In genomic region chr14:66508846-66509621, GRCh38 we compare ENCODE assay signal across 8 cellular contexts. TPM values are rescaled to one million over a fixed set of nuclear protein-coding genes. Genes with fewer than 3 reads are reported as not detected.
DNase-seq lines count a peak whose midpoint lies in the region; ATAC-seq, FAIRE-seq and TF ChIP-seq lines count a peak whose summit lies in the region.

No MANE protein-coding gene starts in this region.

- BruUV-seq in endothelial cell of umbilical vein (replicated peaks; lab: Mats Ljungman, UMichigan) = no TSS peak

- peak overlapping the region; percentile 85 for H3K4me3 Mint-ChIP-seq in stimulated activated effector memory CD8-positive, alpha-beta T cell treated with anti-CD3 and anti-CD28 coated beads, Interleukin-12 subunit alpha, Interleukin-12 subunit beta, amount 100 ng/mL, for 72 hours

- H3K9me3 Mint-ChIP-seq in stimulated activated effector memory CD8-positive, alpha-beta T cell treated with anti-CD3 and anti-CD28 coated beads, Interleukin-12 subunit alpha, Interleukin-12 subunit beta, amount 100 ng/mL, for 72 hours = no peaks in the 10 kb centered on the region

- DNase-seq in DND-41 = peak; percentile 54
- DNase-seq in GM23248 = peak; percentile 61
- peak; percentile 44 for DNase-seq in NCI-H2171 (lab: John Stamatoyannopoulos, UW)
- DNase-seq in activated CD8-positive, alpha-beta memory T cell treated with anti-CD3 and anti-CD28 coated beads, Interleukin-2, amount 50 U/mL, for 48 hours = peak; percentile 77
- peak; percentile 44 for DNase-seq in endothelial cell of umbilical vein (ENCODE audit: low read depth, low spot score)
- peak; percentile 46 for DNase-seq in midbrain (lab: John Stamatoyannopoulos, UW)
- DNase-seq in stimulated activated effector memory CD8-positive, alpha-beta T cell treated with anti-CD3 and anti-CD28 coated beads, Interleukin-12 subunit alpha, Interleukin-12 subunit beta, amount 100 ng/mL, for 72 hours (ENCODE audit: low spot score in 2 of 2) = peak; percentile 42 to 71
- DNase-seq in NAMALWA (ENCODE audit: low spot score) = no peak

- intact Hi-C loops in endothelial cell of umbilical vein (cut with micrococcal nuclease) = loop anchor here (5.0 kb wide), 2 partner anchors 143 to 848 kb away; partner anchors contain the start of gene ATP6V1D

- H3K9me1 ChIP-seq in endothelial cell of umbilical vein (replicated peaks; ENCODE audit: control insufficient read depth, extremely low read depth, insufficient read depth, low read length) = no peaks in the 10 kb centered on the region

- peaks cover 17% of the 10 kb centered on the region for H3K4me1 Mint-ChIP-seq in stimulated activated effector memory CD8-positive, alpha-beta T cell treated with anti-CD3 and anti-CD28 coated beads, Interleukin-12 subunit alpha, Interleukin-12 subunit beta, amount 100 ng/mL, for 72 hours

- peaks cover 17% of the 10 kb centered on the region for H3K27me3 ChIP-seq in DND-41 (ENCODE audit: insufficient read depth, low read length, poor library complexity)
- no peaks in the 10 kb centered on the region for H3K27me3 ChIP-seq in GM23248 (replicated peaks; ENCODE audit: insufficient read depth)
- H3K27me3 ChIP-seq in endothelial cell of umbilical vein (ENCODE audit: control insufficient read depth in 2 of 2, insufficient read depth in 2 of 2, low read length in 2 of 2) = peaks cover 0 to 2% of the 10 kb centered on the region in 2 experiments

- POLR2A ChIA-PET in endothelial cell of umbilical vein (lab: Charles Lee) = no interaction called here

- no peaks in the 10 kb centered on the region for H3K9me2 ChIP-seq in GM23248 (ENCODE audit: insufficient read depth)

- H3K4me2 ChIP-seq in DND-41 (ENCODE audit: insufficient read depth, low read length) (peak overlapping the region; percentile 92), GM23248 (ENCODE audit: unreplicated experiment) (peak overlapping the region; percentile 99), endothelial cell of umbilical vein (ENCODE audit: insufficient read depth, low read length) (peak overlapping the region; percentile 70)

- peak overlapping the region; percentile 76 to 94 for H3K4me3 ChIP-seq in DND-41 (ENCODE audit: low read depth in 1 of 2, low read length in 2 of 2)
- peak overlapping the region; percentile 93 for H3K4me3 ChIP-seq in GM23248
- H3K4me3 ChIP-seq in endothelial cell of umbilical vein (replicated peaks in 1 of 3; ENCODE audit: insufficient read depth in 1 of 3, low read depth in 1 of 3, low read length in 3 of 3) = peak overlapping the region; percentile 85 to 97 (median 93)

- TF ChIP-seq CTCF in DND-41 (IDR thresholded peaks at IDR 0.05; ENCODE audit: borderline replicate concordance, extremely low read depth, low read length, poor library complexity, severe bottlenecking) (no peak), endothelial cell of umbilical vein (IDR thresholded peaks at IDR 0.05; ENCODE audit: extremely low read depth in 1 of 2, insufficient read depth in 1 of 2, low read depth in 1 of 2, low read length in 2 of 2) (no peak)

- H3K9ac ChIP-seq in DND-41 (ENCODE audit: low read depth, low read length) (peak overlapping the region; percentile 70), GM23248 (peak overlapping the region; percentile 82), endothelial cell of umbilical vein (replicated peaks; ENCODE audit: extremely low read depth, insufficient read depth, low read length) (peak overlapping the region; percentile 73)

- H3K27ac Mint-ChIP-seq in stimulated activated effector memory CD8-positive, alpha-beta T cell treated with anti-CD3 and anti-CD28 coated beads, Interleukin-12 subunit alpha, Interleukin-12 subunit beta, amount 100 ng/mL, for 72 hours = no peak overlapping the region

- H3K79me2 ChIP-seq in DND-41 (ENCODE audit: insufficient read depth, low read length) (peaks cover 58% of the 10 kb centered on the region), GM23248 (ENCODE audit: insufficient read depth) (peaks cover 43% of the 10 kb centered on the region), endothelial cell of umbilical vein (ENCODE audit: control insufficient read depth, insufficient read depth, low read length) (peaks cover 3% of the 10 kb centered on the region)

- H3F3A ChIP-seq in GM23248 (ENCODE audit: insufficient read depth) = peaks cover 6% of the 10 kb centered on the region

- peak; percentile 21 for ATAC-seq in DND-41 (ENCODE audit: insufficient read depth, low read depth)
- ATAC-seq in stimulated activated effector memory CD8-positive, alpha-beta T cell treated with anti-CD3 and anti-CD28 coated beads, Interleukin-12 subunit alpha, Interleukin-12 subunit beta, amount 100 ng/mL, for 72 hours = peak; percentile 31

- H3K4me1 ChIP-seq in DND-41 (ENCODE audit: insufficient read depth, low read length) (peaks cover 57% of the 10 kb centered on the region), GM23248 (ENCODE audit: insufficient read depth) (no peaks in the 10 kb centered on the region), endothelial cell of umbilical vein (ENCODE audit: control insufficient read depth, extremely low read depth, insufficient read depth, low read length) (peaks cover 21% of the 10 kb centered on the region)

- no peaks in the 10 kb centered on the region for H3K9me3 ChIP-seq in DND-41 (ENCODE audit: insufficient read depth, low read length, severe bottlenecking)
- no peaks in the 10 kb centered on the region for H3K9me3 ChIP-seq in GM23248 (ENCODE audit: low read depth)
- no peaks in the 10 kb centered on the region for H3K9me3 ChIP-seq in endothelial cell of umbilical vein (replicated peaks; ENCODE audit: control insufficient read depth, insufficient read depth, low read length)

- peak overlapping the region; percentile 98 for H2AFZ ChIP-seq in DND-41 (ENCODE audit: low read depth, low read length)
- peak overlapping the region; percentile 99 for H2AFZ ChIP-seq in GM23248
- peak overlapping the region; percentile 100 for H2AFZ ChIP-seq in endothelial cell of umbilical vein (ENCODE audit: low read depth, low read length)

- H4K20me1 ChIP-seq in DND-41 (ENCODE audit: insufficient read depth, low read length) = peaks cover 37% of the 10 kb centered on the region
- no peaks in the 10 kb centered on the region for H4K20me1 ChIP-seq in GM23248 (ENCODE audit: insufficient read depth)
- H4K20me1 ChIP-seq in endothelial cell of umbilical vein (replicated peaks; ENCODE audit: control insufficient read depth, extremely low read depth, insufficient read depth, low read length) = peaks cover 3% of the 10 kb centered on the region

- dilution Hi-C loops in endothelial cell of umbilical vein (cut with MboI; ENCODE audit: extremely low pct_ligation_motif_present, low sequenced_read_pairs) = no loop called here

- no peak for FAIRE-seq in endothelial cell of umbilical vein (lab: Jason Lieb, UNC)

- WGBS in GM23248 (ENCODE audit: low coverage in 1 of 2, low lambda C conversion rate in 2 of 2, missing lambda C conversion rate in 2 of 2), 2 experiments = 1% methylated on average over 45 to 46 of the region's 57 CpGs

- CTCF ChIA-PET in endothelial cell of umbilical vein (lab: Charles Lee) = interaction anchor here (1.0 to 1.7 kb wide), 4 partner anchors 11 to 851 kb away, joined by 3 to 9 read pairs (median 4); partner anchors contain the start of genes ATP6V1D and EIF2S1

- H3K36me3 ChIP-seq in DND-41 (ENCODE audit: insufficient read depth, low read length) (no peaks in the 10 kb centered on the region; the same call in 1 of the 2 replicates), GM23248 (ENCODE audit: low read depth) (no peaks in the 10 kb centered on the region), endothelial cell of umbilical vein (ENCODE audit: control insufficient read depth in 2 of 2, extremely low read depth in 1 of 2, insufficient read depth in 2 of 2, low read length in 2 of 2) (no peaks in the 10 kb centered on the region)

- in situ Hi-C loops in GM23248 (cut with MboI) = loop anchor here (10.0 kb wide), 1 partner anchor 626 kb away; no protein-coding TSS in a partner anchor

- peaks cover 6% of the 10 kb centered on the region for H3K36me3 Mint-ChIP-seq in stimulated activated effector memory CD8-positive, alpha-beta T cell treated with anti-CD3 and anti-CD28 coated beads, Interleukin-12 subunit alpha, Interleukin-12 subunit beta, amount 100 ng/mL, for 72 hours

- H3K27ac ChIP-seq in DND-41 (ENCODE audit: low read length) (peak overlapping the region; percentile 12; the same call in 1 of the 2 replicates), GM23248 (peak overlapping the region; percentile 60), endothelial cell of umbilical vein (ENCODE audit: insufficient read depth, low read depth, low read length) (no peak overlapping the region)

- no peak for TF ChIP-seq POLR2A in endothelial cell of umbilical vein (IDR thresholded peaks at IDR 0.05; ENCODE audit: low read depth, low read length)

TF ChIP-seq in endothelial cell of umbilical vein, 7 proteins besides CTCF, POLR2A, EP300 and RAD21:
- TF ChIP-seq POLR2AphosphoS5 (IDR thresholded peaks at IDR 0.05; ENCODE audit: insufficient read depth, low read depth, low read length) (no peak), GATA2 (IDR thresholded peaks at IDR 0.05; ENCODE audit: insufficient read depth, insufficient read length, low read depth, low read length) (no peak)
TF ChIP-seq in endothelial cell of umbilical vein: peak in this region for 0.

RNA-seq across cellular contexts. Expression of gene GPHN, which starts 1.1 kb away (rescaled TPM):
- total RNA-seq in GM23248 (2014; rRNA removed; shearing (Covaris generic)) = 7.0 and 7.6 TPM in 2 replicates
- polyA plus RNA-seq in GM23248 (2016; fragmentation: Nextera tagmentation; extraction: Ambion mirVana) (8.5 and 9.3 TPM in 2 replicates), endothelial cell of umbilical vein (4.8 and 5.1 TPM in 2 replicates)
- 18.7 and 23.2 TPM in 2 replicates for total RNA-seq in endothelial cell of umbilical vein
- polyA plus RNA-seq in endothelial cell of umbilical vein (2011; cell fraction: cytosol; rRNA removed) = 7.7 and 8.0 TPM in 2 replicates
- polyA plus RNA-seq in endothelial cell of umbilical vein (2011; cell fraction: nucleus; rRNA removed) = 11.8 and 12.3 TPM in 2 replicates
- polyA plus RNA-seq in endothelial cell of umbilical vein (2012) = 9.2 and 13.1 TPM in 2 replicates
- 29.7 and 39.0 TPM in 2 replicates for polyA minus RNA-seq in endothelial cell of umbilical vein
- polyA minus RNA-seq in endothelial cell of umbilical vein (2011; cell fraction: cytosol; rRNA and poly(A)+ RNA removed) = 24.5 TPM
- 64.2 and 76.1 TPM in 2 replicates for polyA minus RNA-seq in endothelial cell of umbilical vein (2011; cell fraction: nucleus; rRNA and poly(A)+ RNA removed)

RNA-seq across cellular contexts. Expression of gene CCDC196, which starts 22.9 kb away (rescaled TPM):
- not detected in 2 replicates for total RNA-seq in GM23248 (2014; rRNA removed; shearing (Covaris generic))
- not detected in 2 replicates for polyA plus RNA-seq in GM23248 (2016; fragmentation: Nextera tagmentation; extraction: Ambion mirVana)
- not detected in 2 replicates for total RNA-seq in endothelial cell of umbilical vein
- not detected in 2 replicates for polyA plus RNA-seq in endothelial cell of umbilical vein
- polyA plus RNA-seq in endothelial cell of umbilical vein (2011; cell fraction: cytosol; rRNA removed) = not detected in 2 replicates
- not detected in 2 replicates for polyA plus RNA-seq in endothelial cell of umbilical vein (2011; cell fraction: nucleus; rRNA removed)
- polyA plus RNA-seq in endothelial cell of umbilical vein (2012) = not detected in 2 replicates
- polyA minus RNA-seq in endothelial cell of umbilical vein = not detected in 2 replicates
- not detected for polyA minus RNA-seq in endothelial cell of umbilical vein (2011; cell fraction: cytosol; rRNA and poly(A)+ RNA removed)
- not detected in 2 replicates for polyA minus RNA-seq in endothelial cell of umbilical vein (2011; cell fraction: nucleus; rRNA and poly(A)+ RNA removed)
